Comparison of ENCODE assay signal across 9 cellular contexts in genomic region chr1:246506440-246506784, GRCh38. TPM values are rescaled to one million over a fixed set of nuclear protein-coding genes. Genes with fewer than 3 reads are reported as not detected.
DNase-seq lines count a peak whose midpoint lies in the region; ATAC-seq, FAIRE-seq and TF ChIP-seq lines count a peak whose summit lies in the region.
"Had no signal": no experiment of that assay in that cellular context is flagged by ENCODE, and none has a peak within 500 bp of the region (broad histone marks: within the 10 kb centered on the region; RNA-seq: fewer than 3 reads in every experiment).

No MANE protein-coding gene starts in this region.

- H3K27ac ChIP-seq in adrenal gland: peak overlapping the region in 1 of 5 donors; percentile 27

- TF ChIP-seq CTCF in adrenal gland (IDR thresholded peaks at IDR 0.05): no peak

- peaks cover 19 to 33% of the 10 kb centered on the region in 2 donors for H3K4me1 Mint-ChIP-seq in stimulated activated naive B cell treated with anti-CD40 and anti-IgM and Interleukin-4, amounts not matched to agents 10 μg/mL and 1 μg/mL and 100 μg/mL, for 72 hours

- no peaks in the 10 kb centered on the region for H3K27me3 ChIP-seq in adrenal gland

- ATAC-seq in HG03521 (IDR thresholded peaks at IDR 0.05; ENCODE audit: unreplicated experiment) (peak; percentile 8), GM19397 (IDR thresholded peaks at IDR 0.05; ENCODE audit: unreplicated experiment) (no peak)
- ATAC-seq in stimulated activated naive B cell treated with anti-CD40 and anti-IgM and Interleukin-4, amounts not matched to agents 10 μg/mL and 1 μg/mL and 100 μg/mL, for 72 hours (replicated peaks): peak; percentile 23 to 26

- no peaks in the 10 kb centered on the region for H3K36me3 ChIP-seq in adrenal gland (replicated peaks in 1 of 2)

- peak overlapping the region; percentile 23 to 90 (median 74) for H3K4me3 ChIP-seq in adrenal gland

- H3K27ac Mint-ChIP-seq in stimulated activated naive B cell treated with anti-CD40 and anti-IgM and Interleukin-4, amounts not matched to agents 10 μg/mL and 1 μg/mL and 100 μg/mL, for 72 hours: peak overlapping the region; percentile 32

- peak overlapping the region; percentile 80 to 95 for H3K4me3 Mint-ChIP-seq in stimulated activated naive B cell treated with anti-CD40 and anti-IgM and Interleukin-4, amounts not matched to agents 10 μg/mL and 1 μg/mL and 100 μg/mL, for 72 hours

- H3K36me3 Mint-ChIP-seq in stimulated activated naive B cell treated with anti-CD40 and anti-IgM and Interleukin-4, amounts not matched to agents 10 μg/mL and 1 μg/mL and 100 μg/mL, for 72 hours: peaks cover 2 to 19% of the 10 kb centered on the region in 2 donors

- no peaks in the 10 kb centered on the region for H3K9me3 Mint-ChIP-seq in stimulated activated naive B cell treated with anti-CD40 and anti-IgM and Interleukin-4, amounts not matched to agents 10 μg/mL and 1 μg/mL and 100 μg/mL, for 72 hours

- FAIRE-seq in GM19239 (lab: Jason Lieb, UNC): no peak
- FAIRE-seq: colon had no signal

- peaks cover 0 to 9% of the 10 kb centered on the region in 2 donors for H3K4me1 ChIP-seq in adrenal gland (replicated peaks in 1 of 2)

- H3K27me3 Mint-ChIP-seq in stimulated activated naive B cell treated with anti-CD40 and anti-IgM and Interleukin-4, amounts not matched to agents 10 μg/mL and 1 μg/mL and 100 μg/mL, for 72 hours: no peaks in the 10 kb centered on the region

- H3K9me3 ChIP-seq in adrenal gland (replicated peaks in 1 of 3): no peaks in the 10 kb centered on the region

- DNase-seq in stimulated activated CD4-positive, alpha-beta T cell treated with anti-CD3 and anti-CD28 coated beads, Interleukin-15, amount 100 ng/mL, for 24 hours: peak; percentile 39
- DNase-seq in stimulated activated CD4-positive, alpha-beta T cell treated with anti-CD3 and anti-CD28 coated beads, Interleukin-1b, Interleukin-23, amount 100 ng/mL, for 48 hours: no peak
- DNase-seq in adrenal gland: peak in 2 of 7 donors; percentile 30 to 49
- DNase-seq in kidney tubule cell (ENCODE audit: low spot score): peak; percentile 11
- no peak for DNase-seq in stimulated activated naive B cell treated with anti-CD40 and anti-IgM and Interleukin-4, amounts not matched to agents 10 μg/mL and 1 μg/mL and 100 μg/mL, for 72 hours
- DNase-seq in GM19239 (ENCODE audit: insufficient read length, low spot score): no peak

- TF ChIP-seq POLR2A in adrenal gland (IDR thresholded peaks at IDR 0.05): no peak

- intact Hi-C loops in adrenal gland (cut with DNase I): loop anchor here (5.0 to 10.0 kb wide), 2 partner anchors 178 to 191 kb away; no protein-coding TSS in a partner anchor

- WGBS in adrenal gland, 4 donors: 4 to 8% (median 5%) methylated on average over 7 to 12 of the region's 12 CpGs

RNA-seq across cellular contexts. Expression of gene SMYD3, which starts 0.7 kb away (rescaled TPM):
- total RNA-seq in adrenal gland: 10 to 100 TPM; 13.5 to 56.4 (median 26.3) TPM
- polyA plus RNA-seq in adrenal gland: 10 to 100 TPM; 16.8 to 29.9 (median 25.6) TPM

RNA-seq across cellular contexts. Expression of gene TFB2M, which starts 59.6 kb away (rescaled TPM):
- total RNA-seq in adrenal gland: 10 to 100 TPM; 15.1 to 32.5 (median 27.1) TPM
- polyA plus RNA-seq in adrenal gland: 10 to 100 TPM in 1 of 3 donors, 1 to 10 TPM in 2; 6.0 to 44.8 (median 7.2) TPM

RNA-seq across cellular contexts. Expression of gene CNST, which starts 59.8 kb away (rescaled TPM):
- total RNA-seq in adrenal gland: 10 to 100 TPM; 33.3 to 85.6 (median 60.1) TPM
- polyA plus RNA-seq in adrenal gland: 10 to 100 TPM; 11.4 to 27.3 (median 13.9) TPM

Comparison
In these comparisons a context has a peak if more than half of its experiments do, and no peak if none do; other contexts are left out.
1. DNase-seq: peak in stimulated activated CD4-positive, alpha-beta T cell treated with anti-CD3 and anti-CD28 coated beads, Interleukin-15, amount 100 ng/mL, for 24 hours (single experiment) and kidney tubule cell (single experiment); none in stimulated activated CD4-positive, alpha-beta T cell treated with anti-CD3 and anti-CD28 coated beads, Interleukin-1b, Interleukin-23, amount 100 ng/mL, for 48 hours (single experiment), stimulated activated naive B cell treated with anti-CD40 and anti-IgM and Interleukin-4, amounts not matched to agents 10 μg/mL and 1 μg/mL and 100 μg/mL, for 72 hours (single experiment) and GM19239 (single experiment).